ENCODE assay signal across 13 cellular contexts in genomic region chr17:64658931-64659330, GRCh38. TPM values are rescaled to one million over a fixed set of nuclear protein-coding genes. Genes with fewer than 3 reads are reported as not detected.
DNase-seq lines count a peak whose midpoint lies in the region; ATAC-seq and TF ChIP-seq lines count a peak whose summit lies in the region.
"Had no signal": no experiment of that assay in that cellular context is flagged by ENCODE, and none has a peak within 500 bp of the region (broad histone marks: within the 10 kb centered on the region; RNA-seq: fewer than 3 reads in every experiment).

No MANE protein-coding gene starts in this region.

- no peak overlapping the region for H2AFZ ChIP-seq in mesenchymal stem cell (ENCODE audit: low read depth, low read length)

- peak overlapping the region; percentile 34 for H3K4me2 ChIP-seq in mesenchymal stem cell (ENCODE audit: low read length, poor library complexity, severe bottlenecking)
- H3K4me2 ChIP-seq: KMS-11 had no signal

- peaks cover 9% of the 10 kb centered on the region for H3K36me3 Mint-ChIP-seq in CD8-positive, alpha-beta T cell
- peaks cover 20% of the 10 kb centered on the region for H3K36me3 Mint-ChIP-seq in central memory CD8-positive, alpha-beta T cell (ENCODE audit: insufficient read depth)

- H3K23ac ChIP-seq in mesenchymal stem cell (ENCODE audit: low read length in 2 of 2), result no peak overlapping the region

- no peaks in the 10 kb centered on the region for H3K79me1 ChIP-seq in mesenchymal stem cell (replicated peaks; ENCODE audit: low read length, poor library complexity, severe bottlenecking)

- no peak overlapping the region for H3K4me3 ChIP-seq in CD8-positive, alpha-beta T cell (ENCODE audit: low read depth, low read length)
- peak overlapping the region in 1 of 2 experiments; percentile 95 for H3K4me3 ChIP-seq in mesenchymal stem cell (ENCODE audit: insufficient read depth in 1 of 2, low read depth in 1 of 2, low read length in 2 of 2)

- no peaks in the 10 kb centered on the region for H3K27me3 ChIP-seq in CD8-positive, alpha-beta T cell (ENCODE audit: insufficient read depth, low read length)
- no peaks in the 10 kb centered on the region for H3K27me3 ChIP-seq in mesenchymal stem cell (ENCODE audit: control insufficient read depth in 1 of 2, insufficient read depth in 1 of 2, low read length in 2 of 2)

- no peaks in the 10 kb centered on the region for H3K27me3 Mint-ChIP-seq in CD8-positive, alpha-beta T cell (ENCODE audit: low read depth)
- no peaks in the 10 kb centered on the region for H3K27me3 Mint-ChIP-seq in central memory CD8-positive, alpha-beta T cell

- no peak overlapping the region for H3K4ac ChIP-seq in mesenchymal stem cell (ENCODE audit: low read depth in 1 of 2, low read length in 2 of 2)

- no peak overlapping the region for H2BK12ac ChIP-seq in mesenchymal stem cell (ENCODE audit: low read length in 2 of 2)

- no peak overlapping the region for H2AK5ac ChIP-seq in mesenchymal stem cell (ENCODE audit: low read length, severe bottlenecking)

- intact Hi-C loops in CD8-positive, alpha-beta T cell (cut with DNase I, micrococcal nuclease), result no loop called here

- ATAC-seq in CD8-positive, alpha-beta T cell, result no peak
- ATAC-seq in central memory CD8-positive, alpha-beta T cell (replicated peaks; ENCODE audit: extremely low read depth, poor library complexity, severe bottlenecking), result no peak
- no peak for ATAC-seq in HG02610 (IDR thresholded peaks at IDR 0.05; ENCODE audit: unreplicated experiment)
- ATAC-seq: stimulated activated effector memory CD8-positive, alpha-beta T cell treated with anti-CD3 and anti-CD28 coated beads, Interleukin-12 subunit alpha, Interleukin-12 subunit beta, amount 100 ng/mL, for 72 hours had no signal

- H3K27ac ChIP-seq in CD8-positive, alpha-beta T cell (ENCODE audit: low read depth, low read length), result no peak overlapping the region
- peak overlapping the region; percentile 60 for H3K27ac ChIP-seq in mesenchymal stem cell (ENCODE audit: low read length, poor library complexity, severe bottlenecking)
- H3K27ac ChIP-seq: KMS-11 had no signal

- H4K8ac ChIP-seq in mesenchymal stem cell (ENCODE audit: low read length), result no peak overlapping the region

- H3K9me3 Mint-ChIP-seq in CD8-positive, alpha-beta T cell, result no peaks in the 10 kb centered on the region
- no peaks in the 10 kb centered on the region for H3K9me3 Mint-ChIP-seq in central memory CD8-positive, alpha-beta T cell

- no peaks in the 10 kb centered on the region for H3K9me3 ChIP-seq in CD8-positive, alpha-beta T cell (ENCODE audit: low read length)
- H3K9me3 ChIP-seq in mesenchymal stem cell (ENCODE audit: control insufficient read depth, low read length), result peaks cover 3% of the 10 kb centered on the region

- no peak overlapping the region for H2BK15ac ChIP-seq in mesenchymal stem cell (ENCODE audit: low read depth, poor library complexity, severe bottlenecking)

- no peak overlapping the region for H2BK5ac ChIP-seq in mesenchymal stem cell (ENCODE audit: low read depth, low read length, poor library complexity, severe bottlenecking)

- no peak for DNase-seq in CD8-positive, alpha-beta T cell
- DNase-seq in NCI-H226 (peak; percentile 78), mesenchymal stem cell (peak; percentile 79), UCSD-AML1 (lab: John Stamatoyannopoulos, UW; ENCODE audit: unreplicated experiment) (no peak), HEK293T (ENCODE audit: extremely low spot score) (no peak)
- no peak for DNase-seq in central memory CD8-positive, alpha-beta T cell (ENCODE audit: low spot score in 2 of 2)
- DNase-seq in activated CD8-positive, alpha-beta memory T cell treated with anti-CD3 and anti-CD28 coated beads, Interleukin-2, amount 50 U/mL, for 48 hours, result no peak
- DNase-seq: anterior cingulate cortex, foreskin melanocyte, mesendoderm had no signal

- H3K18ac ChIP-seq in mesenchymal stem cell (ENCODE audit: low read depth in 1 of 2, low read length in 2 of 2), result no peak overlapping the region

- H3K4me3 Mint-ChIP-seq in CD8-positive, alpha-beta T cell, result peak overlapping the region; percentile 2
- peak overlapping the region; percentile 63 for H3K4me3 Mint-ChIP-seq in central memory CD8-positive, alpha-beta T cell

- no peak overlapping the region for H4K91ac ChIP-seq in mesenchymal stem cell (ENCODE audit: low read length)

- peak overlapping the region; percentile 0 for H3K27ac Mint-ChIP-seq in CD8-positive, alpha-beta T cell
- peak overlapping the region; percentile 52 for H3K27ac Mint-ChIP-seq in central memory CD8-positive, alpha-beta T cell (ENCODE audit: low read depth)
- H3K27ac Mint-ChIP-seq: stimulated activated effector memory CD8-positive, alpha-beta T cell treated with anti-CD3 and anti-CD28 coated beads, Interleukin-12 subunit alpha, Interleukin-12 subunit beta, amount 100 ng/mL, for 72 hours had no signal

- H3K9ac ChIP-seq in mesenchymal stem cell (ENCODE audit: low read length), result peak overlapping the region; percentile 97
- H3K9ac ChIP-seq: KMS-11 had no signal

- POLR2A ChIA-PET in CD8-positive, alpha-beta T cell (lab: Charles Lee), result no interaction called here
- POLR2A ChIA-PET in HEK293T (lab: Yijun Ruan, JAX), result no interaction called here

- CTCF ChIA-PET in CD8-positive, alpha-beta T cell (lab: Charles Lee), result interaction anchor here (1.2 kb wide), 1 partner anchor 9 kb away, joined by 4 read pairs; no protein-coding TSS in a partner anchor
- CTCF ChIA-PET in HEK293T (lab: Yijun Ruan, JAX), result no interaction called here

- no peak for TF ChIP-seq CTCF in CD8-positive, alpha-beta T cell (IDR thresholded peaks at IDR 0.05)

- peaks cover 37% of the 10 kb centered on the region for H3K4me1 ChIP-seq in CD8-positive, alpha-beta T cell (ENCODE audit: insufficient read depth, low read length)
- H3K4me1 ChIP-seq in mesenchymal stem cell (ENCODE audit: control insufficient read depth, insufficient read depth, low read depth, low read length), result peaks cover 7% of the 10 kb centered on the region

- no peak overlapping the region for H3K14ac ChIP-seq in mesenchymal stem cell (ENCODE audit: low read length in 2 of 2)

- H3K4me1 Mint-ChIP-seq in CD8-positive, alpha-beta T cell (ENCODE audit: low read depth), result peaks cover 62% of the 10 kb centered on the region
- peaks cover 51% of the 10 kb centered on the region for H3K4me1 Mint-ChIP-seq in central memory CD8-positive, alpha-beta T cell

- H3K36me3 ChIP-seq in CD8-positive, alpha-beta T cell (ENCODE audit: insufficient read depth, low read length), result no peaks in the 10 kb centered on the region
- no peaks in the 10 kb centered on the region for H3K36me3 ChIP-seq in mesenchymal stem cell (ENCODE audit: control insufficient read depth in 1 of 2, insufficient read depth in 2 of 2, low read depth in 1 of 2, low read length in 2 of 2)

- no peak overlapping the region for H2BK120ac ChIP-seq in mesenchymal stem cell (ENCODE audit: low read depth, low read length)

TF ChIP-seq in HEK293T, 16 proteins besides CTCF, POLR2A, EP300 and RAD21:
- no peak for TF ChIP-seq LEF1 (IDR thresholded peaks at IDR 0.05; ENCODE audit: borderline replicate concordance)
- no peak for TF ChIP-seq FOXM1 (IDR thresholded peaks at IDR 0.05; ENCODE audit: borderline replicate concordance)
- TF ChIP-seq BHLHE40 (IDR thresholded peaks at IDR 0.05; ENCODE audit: borderline replicate concordance), result no peak
- TF ChIP-seq L3MBTL2 (conservative IDR thresholded peaks at IDR 0.05), result no peak
- no peak for TF ChIP-seq TARDBP (IDR thresholded peaks at IDR 0.05)
- TF ChIP-seq CTBP1 (IDR thresholded peaks at IDR 0.05; ENCODE audit: borderline replicate concordance), result no peak
- TF ChIP-seq ZNF384 (IDR thresholded peaks at IDR 0.05), result no peak
- TF ChIP-seq FOXA1 (IDR thresholded peaks at IDR 0.05), result no peak
- no peak for TF ChIP-seq ARNT (IDR thresholded peaks at IDR 0.05)
- TF ChIP-seq PKNOX1 (IDR thresholded peaks at IDR 0.05), result no peak

RNA-seq across cellular contexts. Expression of gene SMURF2, which starts 3.2 kb away (rescaled TPM):
- total RNA-seq in CD8-positive, alpha-beta T cell, result 10 to 100 TPM; 27.3 to 28.1 TPM
- polyA plus RNA-seq in mesenchymal stem cell (2013, experiment 1 of 2), result 127 TPM
- polyA plus RNA-seq in mesenchymal stem cell (2013, experiment 2 of 2), result 126 TPM

Comparison
In these comparisons a context has a peak if more than half of its experiments do, and no peak if none do; other contexts are left out.
1. DNase-seq: peak in NCI-H226 (single experiment) and mesenchymal stem cell (single experiment); none in CD8-positive, alpha-beta T cell (0 of 7), central memory CD8-positive, alpha-beta T cell (0 of 2), UCSD-AML1 (single experiment), activated CD8-positive, alpha-beta memory T cell treated with anti-CD3 and anti-CD28 coated beads, Interleukin-2, amount 50 U/mL, for 48 hours (single experiment) and HEK293T (single experiment).